Comparison of ENCODE assay signal across 13 cellular contexts in the genomic region with DNA sequence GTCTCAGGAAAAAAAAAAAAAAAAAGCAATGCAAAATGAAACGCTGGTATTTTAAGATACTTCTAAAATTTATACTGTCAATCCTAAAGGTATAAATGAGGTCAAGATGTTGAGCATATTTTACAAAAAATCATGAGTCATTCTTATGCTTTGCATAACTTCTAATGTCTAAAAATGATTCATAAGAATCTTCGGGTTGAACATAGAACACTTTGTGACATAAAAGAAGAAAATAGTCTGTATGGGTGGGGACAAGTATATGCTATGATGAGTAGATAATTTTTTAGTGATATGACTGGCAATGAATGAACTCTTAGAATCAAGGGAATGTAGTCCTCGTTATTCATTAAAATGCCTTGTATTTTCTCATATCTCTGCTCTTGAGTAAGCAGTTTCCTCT.
A peak's percentile ranks its signal among the peaks of the same experiment; 100 is the strongest.
DNase-seq lines count a peak whose midpoint lies in the region; FAIRE-seq and TF ChIP-seq lines count a peak whose summit lies in the region.
"Had no signal": no experiment of that assay in that cellular context is flagged by ENCODE, and none has a peak within 500 bp of the region (broad histone marks: within the 10 kb centered on the region; RNA-seq: fewer than 3 reads in every experiment).

No MANE protein-coding gene starts in this region.

- TF ChIP-seq POLR2A in ovary (IDR thresholded peaks at IDR 0.05): no peak

- no peak overlapping the region for H3K27ac ChIP-seq in colonic mucosa
- H3K27ac ChIP-seq in ovary: no peak overlapping the region
- H3K27ac ChIP-seq: hepatocyte, SJCRH30 had no signal

- TF ChIP-seq EP300 in ovary (IDR thresholded peaks at IDR 0.05): no peak

- H3K9me3 ChIP-seq in colonic mucosa (no peaks in the 10 kb centered on the region), ovary (no peaks in the 10 kb centered on the region)
- H3K9me3 ChIP-seq: sigmoid colon, SJCRH30, upper lobe of left lung had no signal

- no peak for TF ChIP-seq CTCF in bronchial epithelial cell (IDR thresholded peaks at IDR 0.05; ENCODE audit: insufficient read depth, low read length, severe bottlenecking)
- TF ChIP-seq CTCF in colonic mucosa (IDR thresholded peaks at IDR 0.05): no peak
- no peak for TF ChIP-seq CTCF in ovary (IDR thresholded peaks at IDR 0.05)

- FAIRE-seq in bronchial epithelial cell (lab: Jason Lieb, UNC): no peak

- H3K9ac ChIP-seq in colonic mucosa (ENCODE audit: low read depth in 2 of 2, low read length in 2 of 2): no peak overlapping the region

- peak; percentile 52 for DNase-seq in AG08395 (ENCODE audit: low spot score)
- DNase-seq in HS-5 (ENCODE audit: low read depth): peak; percentile 78
- peak; percentile 73 for DNase-seq in bronchial epithelial cell (ENCODE audit: low read depth)
- DNase-seq in kidney tubule cell (ENCODE audit: low spot score): peak; percentile 10
- DNase-seq in NCI-H69 (lab: John Stamatoyannopoulos, UW): no peak
- no peak for DNase-seq in posterior vena cava (ENCODE audit: low spot score)
- DNase-seq in colonic mucosa: no peak
- no peak for DNase-seq in ovary
- DNase-seq: H9, sigmoid colon, SJCRH30, upper lobe of left lung had no signal

- H3K27me3 ChIP-seq in bronchial epithelial cell (ENCODE audit: control insufficient read depth, insufficient read depth, low read length): no peaks in the 10 kb centered on the region
- H3K27me3 ChIP-seq in colonic mucosa: no peaks in the 10 kb centered on the region
- no peaks in the 10 kb centered on the region for H3K27me3 ChIP-seq in ovary
- H3K27me3 ChIP-seq: hepatocyte, sigmoid colon, upper lobe of left lung had no signal

- H3K4me1 ChIP-seq in colonic mucosa: no peaks in the 10 kb centered on the region
- peaks cover 3% of the 10 kb centered on the region for H3K4me1 ChIP-seq in ovary (ENCODE audit: insufficient read depth)
- H3K4me1 ChIP-seq: sigmoid colon, SJCRH30, upper lobe of left lung had no signal

- 30 to 50% (median 31%) methylated on average over 3 of the region's 3 CpGs for WGBS in ovary, 3 donors

- intact Hi-C loops in posterior vena cava (cut with DNase I) (no loop called here), colonic mucosa (cut with DNase I) (no loop called here), ovary (cut with DNase I) (no loop called here)

- H3K36me3 ChIP-seq in bronchial epithelial cell (ENCODE audit: control insufficient read depth, insufficient read depth, low read length) (no peaks in the 10 kb centered on the region), colonic mucosa (no peaks in the 10 kb centered on the region), ovary (no peaks in the 10 kb centered on the region)
- H3K36me3 ChIP-seq: sigmoid colon, SJCRH30, upper lobe of left lung had no signal

- H3K4me3 ChIP-seq in bronchial epithelial cell (ENCODE audit: low read depth, low read length) (no peak overlapping the region), colonic mucosa (no peak overlapping the region), ovary (no peak overlapping the region)
- H3K4me3 ChIP-seq: hepatocyte, sigmoid colon, SJCRH30, upper lobe of left lung had no signal

Comparison
In these comparisons a context has a peak if more than half of its experiments do, and no peak if none do; other contexts are left out.
1. DNase-seq: peak in AG08395 (single experiment), HS-5 (single experiment), bronchial epithelial cell (single experiment) and kidney tubule cell (single experiment); none in NCI-H69 (single experiment), posterior vena cava (single experiment), colonic mucosa (single experiment) and ovary (0 of 5).